ENCODE assay signal across 17 cellular contexts in genomic region chr7:64998865-64999164, GRCh38. TPM values are rescaled to one million over a fixed set of nuclear protein-coding genes. Genes with fewer than 3 reads are reported as not detected.
A peak's percentile ranks its signal among the peaks of the same experiment; 100 is the strongest.
DNase-seq lines count a peak whose midpoint lies in the region; ATAC-seq, FAIRE-seq and TF ChIP-seq lines count a peak whose summit lies in the region.
"Had no signal": no experiment of that assay in that cellular context is flagged by ENCODE, and none has a peak within 500 bp of the region (broad histone marks: within the 10 kb centered on the region; RNA-seq: fewer than 3 reads in every experiment).

No MANE protein-coding gene starts in this region.

- H3K4me1 ChIP-seq in esophagus muscularis mucosa, result peaks cover 18 to 39% (median 26%) of the 10 kb centered on the region in 4 donors
- H3K4me1 ChIP-seq: SJSA1 had no signal

- no peak for ATAC-seq in naive thymus-derived CD8-positive, alpha-beta T cell
- ATAC-seq in GM21526 (IDR thresholded peaks at IDR 0.05; ENCODE audit: low FRiP score, unreplicated experiment), result no peak
- ATAC-seq: activated naive CD8-positive, alpha-beta T cell treated with anti-CD3 and anti-CD28 coated beads, Interleukin-2, amount 50 U/mL, for 24 hours; activated T-cell treated with anti-CD3 and anti-CD28 coated beads, Interleukin-2, amount 50 U/mL, for 72 hours had no signal

- H3K36me3 Mint-ChIP-seq in CD14-positive monocyte, result peaks cover 42 to 54% of the 10 kb centered on the region in 2 donors
- H3K36me3 Mint-ChIP-seq in naive thymus-derived CD8-positive, alpha-beta T cell, result peaks cover 56 to 75% (median 67%) of the 10 kb centered on the region in 3 donors

- H3K4me3 Mint-ChIP-seq in CD14-positive monocyte, result no peak overlapping the region
- H3K4me3 Mint-ChIP-seq in naive thymus-derived CD8-positive, alpha-beta T cell, result no peak overlapping the region
- H3K4me3 Mint-ChIP-seq: activated naive CD8-positive, alpha-beta T cell treated with anti-CD3 and anti-CD28 coated beads, Interleukin-2, amount 50 U/mL, for 24 hours; activated T-cell treated with anti-CD3 and anti-CD28 coated beads, Interleukin-2, amount 50 U/mL, for 72 hours had no signal

- no peak for TF ChIP-seq POLR2A in esophagus muscularis mucosa (IDR thresholded peaks at IDR 0.05; ENCODE audit: low read depth)
- TF ChIP-seq POLR2A in H54 (IDR thresholded peaks at IDR 0.05; ENCODE audit: low read depth, low read length), result no peak

- DNase-seq in CD14-positive monocyte (ENCODE audit: low spot score), result no peak
- DNase-seq in RWPE1 (ENCODE audit: low spot score), result no peak
- no peak for DNase-seq in esophagus muscularis mucosa (ENCODE audit: extremely low spot score)
- no peak for DNase-seq in H54 (ENCODE audit: insufficient read length, low spot score)
- no peak for DNase-seq in GM20000 (ENCODE audit: low spot score)
- no peak for DNase-seq in naive thymus-derived CD8-positive, alpha-beta T cell
- DNase-seq: activated CD4-positive, alpha-beta T cell treated with anti-CD3 and anti-CD28 coated beads, Interleukin-2, amount 50 U/mL, for 48 hours; activated naive CD8-positive, alpha-beta T cell treated with anti-CD3 and anti-CD28 coated beads, Interleukin-2, amount 50 U/mL, for 24 hours; activated T-cell treated with anti-CD3 and anti-CD28 coated beads, Interleukin-2, amount 50 U/mL, for 72 hours; DMS79; kidney; NCI-H1105 treated with DMSO at 0.1 percent for 48 hours had no signal

- peaks cover 0 to 8% (median 0%) of the 10 kb centered on the region in 3 donors for H3K27me3 Mint-ChIP-seq in CD14-positive monocyte (ENCODE audit: low read depth in 3 of 3)
- no peaks in the 10 kb centered on the region for H3K27me3 Mint-ChIP-seq in naive thymus-derived CD8-positive, alpha-beta T cell
- H3K27me3 Mint-ChIP-seq: activated naive CD8-positive, alpha-beta T cell treated with anti-CD3 and anti-CD28 coated beads, Interleukin-2, amount 50 U/mL, for 24 hours; IgD-negative memory B cell had no signal

- no peak for TF ChIP-seq EP300 in esophagus muscularis mucosa (IDR thresholded peaks at IDR 0.05)

- FAIRE-seq in H54 (lab: Jason Lieb, UNC), result no peak
- FAIRE-seq: kidney, urothelium cell line had no signal

- H3K4me1 Mint-ChIP-seq in CD14-positive monocyte, result peaks cover 40% of the 10 kb centered on the region
- peaks cover 0 to 37% (median 10%) of the 10 kb centered on the region in 4 donors for H3K4me1 Mint-ChIP-seq in naive thymus-derived CD8-positive, alpha-beta T cell

- TF ChIP-seq CTCF in CD14-positive monocyte (IDR thresholded peaks at IDR 0.05) (no peak), RWPE1 (conservative IDR thresholded peaks at IDR 0.05; ENCODE audit: low read depth) (no peak), esophagus muscularis mucosa (IDR thresholded peaks at IDR 0.05) (no peak), GM20000 (IDR thresholded peaks at IDR 0.05; ENCODE audit: extremely low read depth, missing control alignments) (no peak)

- H3K9me3 ChIP-seq in esophagus muscularis mucosa, result no peaks in the 10 kb centered on the region

- CTCF ChIA-PET in RWPE1 (lab: Yijun Ruan, JAX), result no interaction called here

- WGBS in esophagus muscularis mucosa, result 96% methylated on average over 5 of the region's 7 CpGs

- POLR2A ChIA-PET in RWPE1 (lab: Yijun Ruan, JAX; ENCODE audit: low non-redundant PET), result no interaction called here
- POLR2A ChIA-PET in naive thymus-derived CD8-positive, alpha-beta T cell (lab: Charles Lee), result no interaction called here

- H3K9me3 Mint-ChIP-seq in CD14-positive monocyte, result peaks cover 58 to 98% (median 96%) of the 10 kb centered on the region in 7 donors
- H3K9me3 Mint-ChIP-seq in naive thymus-derived CD8-positive, alpha-beta T cell, result peaks cover 13 to 91% (median 45%) of the 10 kb centered on the region in 9 donors

- H3K27ac ChIP-seq in RWPE1 (peak overlapping the region; percentile 67), esophagus muscularis mucosa (replicated peaks in 1 of 4) (peak overlapping the region in 3 of 4 donors; percentile 20 to 80 (median 71)), skin epidermis (peak overlapping the region in 15 of 21 experiments; percentile 8 to 74 (median 45))
- H3K27ac ChIP-seq: SJSA1 had no signal

- H3K27me3 ChIP-seq in esophagus muscularis mucosa, result no peaks in the 10 kb centered on the region
- H3K27me3 ChIP-seq: SJSA1 had no signal

- H3K27ac Mint-ChIP-seq in CD14-positive monocyte, result peak overlapping the region; percentile 88 to 97 (median 94)
- H3K27ac Mint-ChIP-seq in naive thymus-derived CD8-positive, alpha-beta T cell, result peak overlapping the region in 1 of 10 donors; percentile 56
- H3K27ac Mint-ChIP-seq: activated naive CD8-positive, alpha-beta T cell treated with anti-CD3 and anti-CD28 coated beads, Interleukin-2, amount 50 U/mL, for 24 hours; activated T-cell treated with anti-CD3 and anti-CD28 coated beads, Interleukin-2, amount 50 U/mL, for 72 hours had no signal

- intact Hi-C loops in CD14-positive monocyte (cut with micrococcal nuclease) (loop anchor here in 1 of 2 donors (5.0 kb wide), 1 partner anchor 38 kb away; no protein-coding TSS in a partner anchor), esophagus muscularis mucosa (cut with DNase I) (loop anchor here (2.0 kb wide), 1 partner anchor 40 kb away; no protein-coding TSS in a partner anchor)

- H3K4me3 ChIP-seq in esophagus muscularis mucosa (no peak overlapping the region), skin epidermis (peak overlapping the region in 1 of 7 experiments; percentile 0)
- H3K4me3 ChIP-seq: SJSA1 had no signal

- peaks cover 0 to 6% (median 0%) of the 10 kb centered on the region in 4 donors for H3K36me3 ChIP-seq in esophagus muscularis mucosa

RNA-seq across cellular contexts. Expression of gene ERV3-1, which starts 7.7 kb away (rescaled TPM):
- polyA plus RNA-seq in CD14-positive monocyte, result 1 to 10 TPM; 2.1 to 7.9 TPM
- total RNA-seq in esophagus muscularis mucosa, result 10 to 100 TPM in 1 of 4 donors, 1 to 10 TPM in 3; 5.3 to 11.6 (median 7.5) TPM
- 10 to 100 TPM; 23.2 to 23.9 TPM for total RNA-seq in naive thymus-derived CD8-positive, alpha-beta T cell
- polyA plus RNA-seq in naive thymus-derived CD8-positive, alpha-beta T cell, result 1 to 10 TPM; 6.4 to 6.7 (median 6.4) TPM

RNA-seq across cellular contexts. Expression of gene ZNF117, which starts 8.0 kb away (rescaled TPM):
- polyA plus RNA-seq in CD14-positive monocyte, result under 1 TPM; 0.37 to 0.64 TPM
- total RNA-seq in esophagus muscularis mucosa, result 1 to 10 TPM; 2.9 to 8.7 (median 4.1) TPM
- total RNA-seq in naive thymus-derived CD8-positive, alpha-beta T cell, result 1 to 10 TPM; 5.6 to 5.9 TPM
- under 1 TPM; 0.13 to 0.44 (median 0.42) TPM for polyA plus RNA-seq in naive thymus-derived CD8-positive, alpha-beta T cell
